Comparison of ENCODE assay signal across 8 cellular contexts in the genomic region with DNA sequence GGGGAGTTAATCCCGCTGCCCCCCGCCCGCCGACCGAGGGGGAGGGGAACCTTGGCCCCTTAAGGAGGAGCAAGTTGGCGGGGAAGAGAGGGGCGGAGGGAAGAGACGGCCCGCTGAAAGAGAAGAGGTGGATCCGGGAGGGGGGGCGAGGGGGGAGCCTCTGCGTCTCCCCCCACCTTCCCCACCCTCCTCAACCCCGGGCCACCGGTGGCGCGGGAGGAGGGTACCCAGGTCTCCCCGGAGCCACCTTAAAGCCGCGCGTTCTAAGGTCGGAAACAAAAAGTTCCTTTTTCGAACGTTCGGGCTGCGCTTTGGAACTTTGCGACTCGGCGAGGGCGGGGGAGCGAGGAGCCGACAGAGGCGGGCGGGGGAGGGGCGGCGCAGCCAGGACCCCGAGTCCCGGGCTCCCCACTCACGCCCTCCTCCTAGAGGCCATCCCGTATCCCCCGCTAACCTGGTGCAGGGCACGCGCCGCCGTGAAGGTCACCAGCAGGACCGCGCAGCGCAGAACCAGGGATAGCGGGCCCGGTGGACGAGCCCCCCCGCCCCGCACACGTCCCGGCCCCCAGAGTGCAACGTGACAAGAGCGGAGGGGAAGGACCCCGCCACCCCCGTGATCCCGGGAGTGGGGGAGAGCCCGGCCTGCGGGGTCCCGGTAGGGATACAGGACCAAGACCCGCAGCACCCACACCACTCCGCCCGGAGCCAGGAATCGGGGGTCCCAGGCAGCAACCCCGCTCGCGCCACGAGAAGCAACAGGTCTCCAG. TPM values are rescaled to one million over a fixed set of nuclear protein-coding genes. Genes with fewer than 3 reads are reported as not detected.
A peak's percentile ranks its signal among the peaks of the same experiment; 100 is the strongest.
DNase-seq lines count a peak whose midpoint lies in the region; ATAC-seq and TF ChIP-seq lines count a peak whose summit lies in the region.

No MANE protein-coding gene starts in this region.

- H3K4me3 ChIP-seq in CD4-positive, alpha-beta memory T cell (ENCODE audit: low read length in 2 of 2): peak overlapping the region; percentile 69 to 90
- H3K4me3 ChIP-seq in mononuclear cell (ENCODE audit: low read length): peak overlapping the region; percentile 97

- peaks cover 35% of the 10 kb centered on the region for H3K4me1 ChIP-seq in CD4-positive, alpha-beta memory T cell (ENCODE audit: insufficient read depth, low read length)
- peaks cover 39% of the 10 kb centered on the region for H3K4me1 ChIP-seq in mononuclear cell (ENCODE audit: insufficient read depth, low read length)

- no peaks in the 10 kb centered on the region for H3K9me3 ChIP-seq in CD4-positive, alpha-beta memory T cell (ENCODE audit: control insufficient read depth in 1 of 2, low read length in 2 of 2)
- H3K9me3 ChIP-seq in mononuclear cell (ENCODE audit: low read depth, low read length): no peaks in the 10 kb centered on the region

- TF ChIP-seq CTCF in endothelial cell (IDR thresholded peaks at IDR 0.05; ENCODE audit: unreplicated experiment): no peak

- no peaks in the 10 kb centered on the region for H3K9me3 Mint-ChIP-seq in CD4-positive, alpha-beta memory T cell
- H3K9me3 Mint-ChIP-seq in activated CD8-positive, alpha-beta memory T cell treated with anti-CD3 and anti-CD28 coated beads, Interleukin-2, amount 10 ng/mL, durations not matched to agents 7 days and 5 days (ENCODE audit: low read depth): no peaks in the 10 kb centered on the region
- no peaks in the 10 kb centered on the region for H3K9me3 Mint-ChIP-seq in endothelial cell (ENCODE audit: unreplicated experiment)

- peaks cover 0 to 15% of the 10 kb centered on the region in 2 donors for H3K36me3 Mint-ChIP-seq in CD4-positive, alpha-beta memory T cell
- H3K36me3 Mint-ChIP-seq in activated CD8-positive, alpha-beta memory T cell treated with anti-CD3 and anti-CD28 coated beads, Interleukin-2, amount 10 ng/mL, durations not matched to agents 7 days and 5 days: peaks cover 5% of the 10 kb centered on the region
- H3K36me3 Mint-ChIP-seq in endothelial cell (ENCODE audit: low read depth, unreplicated experiment): peaks cover 4% of the 10 kb centered on the region

- POLR2A ChIA-PET in CD4-positive, alpha-beta memory T cell (lab: Charles Lee; ENCODE audit: partially characterized antibody): interaction anchor here (1.4 kb wide), 2 partner anchors 10 to 26 kb away, joined by 5 to 8 read pairs; no protein-coding TSS in a partner anchor

- no peaks in the 10 kb centered on the region for H3K27me3 ChIP-seq in CD4-positive, alpha-beta memory T cell (ENCODE audit: insufficient read depth, low read length)
- H3K27me3 ChIP-seq in mononuclear cell (ENCODE audit: insufficient read depth, low read length): no peaks in the 10 kb centered on the region

- peak overlapping the region; percentile 73 to 87 (median 83) for H3K27ac Mint-ChIP-seq in CD4-positive, alpha-beta memory T cell
- peak overlapping the region; percentile 72 for H3K27ac Mint-ChIP-seq in activated CD8-positive, alpha-beta memory T cell treated with anti-CD3 and anti-CD28 coated beads, Interleukin-2, amount 10 ng/mL, durations not matched to agents 7 days and 5 days
- no peak overlapping the region for H3K27ac Mint-ChIP-seq in endothelial cell (ENCODE audit: unreplicated experiment)

- peak; percentile 31 for ATAC-seq in activated CD8-positive, alpha-beta memory T cell treated with anti-CD3 and anti-CD28 coated beads, Interleukin-2, amount 10 ng/mL, durations not matched to agents 7 days and 5 days
- no peak for ATAC-seq in HG02981 (IDR thresholded peaks at IDR 0.05; ENCODE audit: unreplicated experiment)

- intact Hi-C loops in CD4-positive, alpha-beta memory T cell (cut with micrococcal nuclease): loop anchor here (1.0 to 2.0 kb wide), 2 partner anchors 29 to 49 kb away; partner anchors contain the start of genes PAFAH1B3 and PRR19

- peak; percentile 79 to 86 (median 84) for DNase-seq in CD4-positive, alpha-beta memory T cell
- DNase-seq in H4 (ENCODE audit: low spot score) (peak; percentile 60), NCI-H526 treated with DMSO at 0.1 percent for 48 hours (lab: John Stamatoyannopoulos, UW) (peak; percentile 43), endothelial cell (ENCODE audit: low spot score) (peak; percentile 76)
- peak; percentile 82 for DNase-seq in activated CD8-positive, alpha-beta memory T cell treated with anti-CD3 and anti-CD28 coated beads, Interleukin-2, amount 10 ng/mL, durations not matched to agents 7 days and 5 days
- DNase-seq in stimulated activated CD8-positive, alpha-beta memory T cell treated with anti-CD3 and anti-CD28 coated beads, Interleukin-2, amount 100 ng/mL, for 48 hours (ENCODE audit: low read depth in 2 of 2): peak; percentile 57 to 68

- peak overlapping the region; percentile 71 to 85 (median 78) for H3K4me3 Mint-ChIP-seq in CD4-positive, alpha-beta memory T cell
- H3K4me3 Mint-ChIP-seq in activated CD8-positive, alpha-beta memory T cell treated with anti-CD3 and anti-CD28 coated beads, Interleukin-2, amount 10 ng/mL, durations not matched to agents 7 days and 5 days: peak overlapping the region; percentile 68
- H3K4me3 Mint-ChIP-seq in endothelial cell (ENCODE audit: unreplicated experiment): peak overlapping the region; percentile 85

- H3K27ac ChIP-seq in CD4-positive, alpha-beta memory T cell (ENCODE audit: low read depth, low read length): peak overlapping the region; percentile 93

- H3K4me1 Mint-ChIP-seq in CD4-positive, alpha-beta memory T cell: peaks cover 12 to 44% (median 29%) of the 10 kb centered on the region in 4 donors
- H3K4me1 Mint-ChIP-seq in activated CD8-positive, alpha-beta memory T cell treated with anti-CD3 and anti-CD28 coated beads, Interleukin-2, amount 10 ng/mL, durations not matched to agents 7 days and 5 days: peaks cover 29% of the 10 kb centered on the region
- H3K4me1 Mint-ChIP-seq in endothelial cell (ENCODE audit: unreplicated experiment): peaks cover 29% of the 10 kb centered on the region

- no peaks in the 10 kb centered on the region for H3K36me3 ChIP-seq in CD4-positive, alpha-beta memory T cell (ENCODE audit: insufficient read depth, low read length)

- CTCF ChIA-PET in CD4-positive, alpha-beta memory T cell (lab: Charles Lee; ENCODE audit: partially characterized antibody): no interaction called here
- CTCF ChIA-PET in activated CD8-positive, alpha-beta memory T cell treated with anti-CD3 and anti-CD28 coated beads, Interleukin-2, amount 10 ng/mL, durations not matched to agents 7 days and 5 days (lab: Charles Lee): no interaction called here

- peaks cover 3 to 4% of the 10 kb centered on the region in 2 donors for H3K27me3 Mint-ChIP-seq in CD4-positive, alpha-beta memory T cell
- peaks cover 8% of the 10 kb centered on the region for H3K27me3 Mint-ChIP-seq in activated CD8-positive, alpha-beta memory T cell treated with anti-CD3 and anti-CD28 coated beads, Interleukin-2, amount 10 ng/mL, durations not matched to agents 7 days and 5 days
- H3K27me3 Mint-ChIP-seq in endothelial cell (ENCODE audit: unreplicated experiment): peaks cover 19% of the 10 kb centered on the region

RNA-seq across cellular contexts. Expression of gene ERF, which starts 0.7 kb away (rescaled TPM):
- 10 to 100 TPM; 38.5 to 39.9 TPM for total RNA-seq in CD4-positive, alpha-beta memory T cell
- polyA plus RNA-seq in CD4-positive, alpha-beta memory T cell: 1 to 10 TPM; 2.7 to 3.7 TPM
- 27.1 and 31.1 TPM in 2 replicates for total RNA-seq in H4 (2014; rRNA removed; shearing (Covaris generic))
- 10 to 100 TPM; 43.5 to 58.7 TPM for total RNA-seq in activated CD8-positive, alpha-beta memory T cell treated with anti-CD3 and anti-CD28 coated beads, Interleukin-2, amount 10 ng/mL, durations not matched to agents 7 days and 5 days
- total RNA-seq in endothelial cell (ENCODE audit: unreplicated experiment): 109 TPM
- total RNA-seq in mononuclear cell: 35.2 TPM

RNA-seq across cellular contexts. Expression of gene GSK3A, which starts 11.9 kb away (rescaled TPM):
- 10 to 100 TPM; 36.4 to 38.9 TPM for total RNA-seq in CD4-positive, alpha-beta memory T cell
- 10 to 100 TPM; 10.0 to 23.6 TPM for polyA plus RNA-seq in CD4-positive, alpha-beta memory T cell
- total RNA-seq in H4 (2014; rRNA removed; shearing (Covaris generic)): 29.8 and 30.6 TPM in 2 replicates
- total RNA-seq in activated CD8-positive, alpha-beta memory T cell treated with anti-CD3 and anti-CD28 coated beads, Interleukin-2, amount 10 ng/mL, durations not matched to agents 7 days and 5 days: 10 to 100 TPM; 47.3 to 53.8 TPM
- total RNA-seq in endothelial cell (ENCODE audit: unreplicated experiment) (54.4 TPM), mononuclear cell (13.1 TPM)

RNA-seq across cellular contexts. Expression of gene CIC, which starts 14.8 kb away (rescaled TPM):
- total RNA-seq in CD4-positive, alpha-beta memory T cell: 10 to 100 TPM; 81.6 to 82.6 TPM
- polyA plus RNA-seq in CD4-positive, alpha-beta memory T cell: 1 to 10 TPM in 1 of 2 donors, not detected in 1; 3.5 TPM
- total RNA-seq in H4 (2014; rRNA removed; shearing (Covaris generic)): 10.8 and 12.1 TPM in 2 replicates
- total RNA-seq in activated CD8-positive, alpha-beta memory T cell treated with anti-CD3 and anti-CD28 coated beads, Interleukin-2, amount 10 ng/mL, durations not matched to agents 7 days and 5 days: 10 to 100 TPM; 67.3 to 77.3 TPM
- 85.7 TPM for total RNA-seq in endothelial cell (ENCODE audit: unreplicated experiment)
- total RNA-seq in mononuclear cell: 36.0 TPM

RNA-seq across cellular contexts. Expression of gene ZNF526, which starts 34.2 kb away (rescaled TPM):
- 10 to 100 TPM; 26.7 to 28.8 TPM for total RNA-seq in CD4-positive, alpha-beta memory T cell
- polyA plus RNA-seq in CD4-positive, alpha-beta memory T cell: 10 to 100 TPM in 1 of 2 donors, 1 to 10 TPM in 1; 2.3 to 10.2 TPM
- 4.1 and 5.5 TPM in 2 replicates for total RNA-seq in H4 (2014; rRNA removed; shearing (Covaris generic))
- total RNA-seq in activated CD8-positive, alpha-beta memory T cell treated with anti-CD3 and anti-CD28 coated beads, Interleukin-2, amount 10 ng/mL, durations not matched to agents 7 days and 5 days: 10 to 100 TPM; 21.9 to 24.4 TPM
- total RNA-seq in endothelial cell (ENCODE audit: unreplicated experiment) (13.9 TPM), mononuclear cell (5.2 TPM)

RNA-seq across cellular contexts. Expression of gene DEDD2, which starts 36.8 kb away (rescaled TPM):
- 10 to 100 TPM; 68.4 to 71.5 TPM for total RNA-seq in CD4-positive, alpha-beta memory T cell
- 100 to 1,000 TPM; 141 to 162 TPM for polyA plus RNA-seq in CD4-positive, alpha-beta memory T cell
- 10.4 and 14.8 TPM in 2 replicates for total RNA-seq in H4 (2014; rRNA removed; shearing (Covaris generic))
- 10 to 100 TPM; 35.8 to 40.7 TPM for total RNA-seq in activated CD8-positive, alpha-beta memory T cell treated with anti-CD3 and anti-CD28 coated beads, Interleukin-2, amount 10 ng/mL, durations not matched to agents 7 days and 5 days
- total RNA-seq in endothelial cell (ENCODE audit: unreplicated experiment) (27.1 TPM), mononuclear cell (128 TPM)
